ENCODE assay signal across 8 cellular contexts in genomic region chr4:6709230-6710114, GRCh38. TPM values are rescaled to one million over a fixed set of nuclear protein-coding genes. Genes with fewer than 3 reads are reported as not detected.
A peak's percentile ranks its signal among the peaks of the same experiment; 100 is the strongest.
DNase-seq lines count a peak whose midpoint lies in the region; ATAC-seq and TF ChIP-seq lines count a peak whose summit lies in the region.

Gene MRFAP1L1, minus strand, starts transcription at chr4:6709865. Its CDS starts 236 bp downstream, at chr4:6709629.

- ATAC-seq in HG02840 (IDR thresholded peaks at IDR 0.05; ENCODE audit: low FRiP score, unreplicated experiment), result peak; percentile 60
- peak; percentile 80 to 97 (median 92) for ATAC-seq in heart right ventricle

- peaks cover 0 to 32% (median 0%) of the 10 kb centered on the region in 9 donors for H3K36me3 ChIP-seq in heart right ventricle

- H3K27ac ChIP-seq in heart right ventricle, result peak within 1 kb of the TSS; percentile 41 to 93 (median 84)

- intact Hi-C loops in T-helper 1 cell treated with Interleukin-12 subunit alpha and Interleukin-12 subunit beta and Interleukin-4 antibody, amounts not matched to agents 30 ng/mL and 1 ng/mL, for 36 hours (cut with micrococcal nuclease), result loop anchor here (1.0 to 2.0 kb wide), 11 partner anchors 8 to 359 kb away; partner anchors contain the start of genes GRPEL1, MAN2B2, MRFAP1 and TBC1D14
- intact Hi-C loops in heart right ventricle (cut with DNase I) (loop anchor here in 9 of 10 donors (1.0 to 10.0 kb wide), 8 partner anchors 35 to 335 kb away; partner anchors contain the start of genes MRFAP1 (in 8 of the 9) and TADA2B (in 2 of the 9)), posterior cingulate gyrus (cut with DNase I) (loop anchor here (2.0 kb wide), 1 partner anchor 69 kb away; the partner anchor contains the start of gene MRFAP1)

- DNase-seq in NCI-H146 treated with DMSO at 0.1 percent for 48 hours (lab: John Stamatoyannopoulos, UW; ENCODE audit: unreplicated experiment), result peak; percentile 92
- DNase-seq in amniotic epithelial cell (ENCODE audit: low read depth), result peak; percentile 97
- peak; percentile 96 to 98 for DNase-seq in heart right ventricle
- DNase-seq in posterior cingulate gyrus, result peak; percentile 92 to 99 (median 95)
- peak; percentile 96 for DNase-seq in type B pancreatic cell (ENCODE audit: extremely low spot score, unreplicated experiment)

- H3K4me3 ChIP-seq in heart right ventricle, result peak within 1 kb of the TSS; percentile 32 to 93 (median 82)

- peaks cover 45% of the 10 kb centered on the region for H3K36me3 Mint-ChIP-seq in type B pancreatic cell

- peak within 1 kb of the TSS; percentile 97 for H3K27ac Mint-ChIP-seq in type B pancreatic cell

- H3K4me1 ChIP-seq in heart right ventricle, result peaks cover 2 to 56% (median 48%) of the 10 kb centered on the region in 9 donors

- no peaks in the 10 kb centered on the region for H3K9me3 ChIP-seq in heart right ventricle

- peak within 1 kb of the TSS; percentile 98 for H3K4me3 Mint-ChIP-seq in type B pancreatic cell

- 0 to 1% methylated on average over 72 of the region's 72 CpGs for WGBS in heart right ventricle, 2 donors

- peaks cover 20% of the 10 kb centered on the region for H3K9me3 Mint-ChIP-seq in type B pancreatic cell

- TF ChIP-seq CTCF in GM12872 (IDR thresholded peaks at IDR 0.05; ENCODE audit: insufficient read depth, low read depth, low read length) (0 out of 3 replicates have a peak, but pooled peaks have one; percentile 16), heart right ventricle (IDR thresholded peaks at IDR 0.05) (peak in 3 of 9 donors; percentile 7 to 28 (median 10)), type B pancreatic cell (conservative IDR thresholded peaks at IDR 0.05) (peak; percentile 52)

- H3K27me3 Mint-ChIP-seq in type B pancreatic cell, result peaks cover 13% of the 10 kb centered on the region

- H3K27me3 ChIP-seq in heart right ventricle, result no peaks in the 10 kb centered on the region

- peaks cover 22% of the 10 kb centered on the region for H3K4me1 Mint-ChIP-seq in type B pancreatic cell (ENCODE audit: unreplicated experiment)

RNA-seq across cellular contexts. Expression of gene MRFAP1L1, which starts in this region (rescaled TPM):
- total RNA-seq in T-helper 1 cell treated with Interleukin-12 subunit alpha and Interleukin-12 subunit beta and Interleukin-4 antibody, amounts not matched to agents 30 ng/mL and 1 ng/mL, for 36 hours, result 69.6 and 74.2 TPM in 2 replicates
- total RNA-seq in heart right ventricle (10 to 100 TPM; 37.5 to 49.9 (median 42.1) TPM), type B pancreatic cell (ENCODE audit: low replicate concordance) (61.3 and 73.0 TPM in 2 replicates)
- polyA plus RNA-seq in heart right ventricle, result 10 to 100 TPM; 61.5 to 73.7 TPM

Comparison
In these comparisons a context has a peak if more than half of its experiments do, and no peak if none do; other contexts are left out.
1. Peak in every context shown above with its lines: DNase-seq, ATAC-seq, H3K4me3 ChIP-seq and H3K27ac ChIP-seq.